15 cellular contexts compared by ENCODE assay signal in genomic region chr3:177026505-177027277, GRCh38.
DNase-seq lines count a peak whose midpoint lies in the region; ATAC-seq and TF ChIP-seq lines count a peak whose summit lies in the region.
"Had no signal": no experiment of that assay in that cellular context is flagged by ENCODE, and none has a peak within 500 bp of the region (broad histone marks: within the 10 kb centered on the region; RNA-seq: fewer than 3 reads in every experiment).

No MANE protein-coding gene starts in this region.

- H3K4me3 Mint-ChIP-seq in activated CD4-positive, alpha-beta T cell treated with anti-CD3 and anti-CD28 coated beads for 36 hours: no peak overlapping the region
- no peak overlapping the region for H3K4me3 Mint-ChIP-seq in central memory CD8-positive, alpha-beta T cell
- no peak overlapping the region for H3K4me3 Mint-ChIP-seq in nephron progenitor cell
- H3K4me3 Mint-ChIP-seq: activated naive CD8-positive, alpha-beta T cell treated with anti-CD3 and anti-CD28 coated beads, Interleukin-2, amount 10 ng/mL, durations not matched to agents 7 days and 5 days; naive thymus-derived CD4-positive, alpha-beta T cell had no signal

- ATAC-seq in activated CD4-positive, alpha-beta T cell treated with anti-CD3 and anti-CD28 coated beads for 36 hours: no peak
- no peak for ATAC-seq in central memory CD8-positive, alpha-beta T cell (replicated peaks; ENCODE audit: extremely low read depth, poor library complexity, severe bottlenecking)
- ATAC-seq in HG03520 (IDR thresholded peaks at IDR 0.05; ENCODE audit: unreplicated experiment): no peak
- ATAC-seq: A549; esophagus mucosa; naive thymus-derived CD4-positive, alpha-beta T cell had no signal

- no peaks in the 10 kb centered on the region for H3K27me3 Mint-ChIP-seq in activated CD4-positive, alpha-beta T cell treated with anti-CD3 and anti-CD28 coated beads for 36 hours
- H3K27me3 Mint-ChIP-seq in central memory CD8-positive, alpha-beta T cell: no peaks in the 10 kb centered on the region
- H3K27me3 Mint-ChIP-seq in nephron progenitor cell (ENCODE audit: low read depth, poor library complexity): no peaks in the 10 kb centered on the region
- H3K27me3 Mint-ChIP-seq: activated naive CD8-positive, alpha-beta T cell treated with anti-CD3 and anti-CD28 coated beads, Interleukin-2, amount 10 ng/mL, durations not matched to agents 7 days and 5 days; naive thymus-derived CD4-positive, alpha-beta T cell had no signal

- CTCF ChIA-PET in activated CD4-positive, alpha-beta T cell treated with anti-CD3 and anti-CD28 coated beads for 36 hours (lab: Charles Lee): interaction anchor here (1.4 to 1.9 kb wide), 3 partner anchors 12 to 39 kb away, joined by 4 to 6 read pairs (median 5); no protein-coding TSS in a partner anchor

- no peak for TF ChIP-seq CTCF in nephron progenitor cell (IDR thresholded peaks at IDR 0.05)

- H3K27ac Mint-ChIP-seq in activated CD4-positive, alpha-beta T cell treated with anti-CD3 and anti-CD28 coated beads for 36 hours: peak overlapping the region; percentile 69
- peak overlapping the region; percentile 38 for H3K27ac Mint-ChIP-seq in central memory CD8-positive, alpha-beta T cell (ENCODE audit: low read depth)
- H3K27ac Mint-ChIP-seq in nephron progenitor cell: peak overlapping the region; percentile 87
- H3K27ac Mint-ChIP-seq: activated naive CD8-positive, alpha-beta T cell treated with anti-CD3 and anti-CD28 coated beads, Interleukin-2, amount 10 ng/mL, durations not matched to agents 7 days and 5 days had no signal

- intact Hi-C loops in activated CD4-positive, alpha-beta T cell treated with anti-CD3 and anti-CD28 coated beads for 36 hours (cut with DNase I, micrococcal nuclease): no loop called here

- no peak for DNase-seq in activated CD4-positive, alpha-beta T cell treated with anti-CD3 and anti-CD28 coated beads for 36 hours
- DNase-seq in activated CD4-positive, alpha-beta T cell treated with anti-CD3 and anti-CD28 coated beads for 1 hour: no peak
- DNase-seq in OCI-M2 (lab: John Stamatoyannopoulos, UW; ENCODE audit: unreplicated experiment): peak; percentile 32
- DNase-seq in central memory CD8-positive, alpha-beta T cell (ENCODE audit: low spot score in 2 of 2): no peak
- DNase-seq in nephron progenitor cell: no peak
- DNase-seq in NCI-H524 treated with DMSO at 0.1 percent for 48 hours (lab: John Stamatoyannopoulos, UW): no peak
- no peak for DNase-seq in NCI-H2227 treated with DMSO at 0.1 percent for 48 hours (lab: John Stamatoyannopoulos, UW)
- DNase-seq: activated CD8-positive, alpha-beta memory T cell treated with anti-CD3 and anti-CD28 coated beads, Interleukin-2, amount 50 U/mL, for 48 hours; activated naive CD8-positive, alpha-beta T cell treated with anti-CD3 and anti-CD28 coated beads, Interleukin-2, amount 10 ng/mL, durations not matched to agents 7 days and 5 days; naive thymus-derived CD4-positive, alpha-beta T cell; NCI-H1105; retina had no signal

- no peaks in the 10 kb centered on the region for H3K4me1 Mint-ChIP-seq in activated CD4-positive, alpha-beta T cell treated with anti-CD3 and anti-CD28 coated beads for 36 hours
- no peaks in the 10 kb centered on the region for H3K4me1 Mint-ChIP-seq in central memory CD8-positive, alpha-beta T cell
- peaks cover 7% of the 10 kb centered on the region for H3K4me1 Mint-ChIP-seq in nephron progenitor cell
- H3K4me1 Mint-ChIP-seq: activated naive CD8-positive, alpha-beta T cell treated with anti-CD3 and anti-CD28 coated beads, Interleukin-2, amount 10 ng/mL, durations not matched to agents 7 days and 5 days had no signal

- H3K9me3 Mint-ChIP-seq in activated CD4-positive, alpha-beta T cell treated with anti-CD3 and anti-CD28 coated beads for 36 hours (ENCODE audit: low read depth): no peaks in the 10 kb centered on the region
- no peaks in the 10 kb centered on the region for H3K9me3 Mint-ChIP-seq in central memory CD8-positive, alpha-beta T cell
- H3K9me3 Mint-ChIP-seq in nephron progenitor cell: no peaks in the 10 kb centered on the region
- H3K9me3 Mint-ChIP-seq: activated naive CD8-positive, alpha-beta T cell treated with anti-CD3 and anti-CD28 coated beads, Interleukin-2, amount 10 ng/mL, durations not matched to agents 7 days and 5 days had no signal

- POLR2A ChIA-PET in activated CD4-positive, alpha-beta T cell treated with anti-CD3 and anti-CD28 coated beads for 36 hours (lab: Charles Lee): no interaction called here

- peaks cover 47% of the 10 kb centered on the region for H3K36me3 Mint-ChIP-seq in activated CD4-positive, alpha-beta T cell treated with anti-CD3 and anti-CD28 coated beads for 36 hours (ENCODE audit: low read depth)
- peaks cover 38% of the 10 kb centered on the region for H3K36me3 Mint-ChIP-seq in central memory CD8-positive, alpha-beta T cell (ENCODE audit: insufficient read depth)
- peaks cover 80% of the 10 kb centered on the region for H3K36me3 Mint-ChIP-seq in nephron progenitor cell (ENCODE audit: low read depth)
